25 cellular contexts compared by ENCODE assay signal in genomic region chr2:176461098-176461497, GRCh38.
DNase-seq lines count a peak whose midpoint lies in the region; ATAC-seq and TF ChIP-seq lines count a peak whose summit lies in the region.
"Had no signal": no experiment of that assay in that cellular context is flagged by ENCODE, and none has a peak within 500 bp of the region (broad histone marks: within the 10 kb centered on the region; RNA-seq: fewer than 3 reads in every experiment).

No MANE protein-coding gene starts in this region.

- no peak overlapping the region for H3K27ac ChIP-seq in PC-3 (ENCODE audit: low read length)
- H3K27ac ChIP-seq: breast epithelium, dorsolateral prefrontal cortex, left lung, suprapubic skin had no signal

- no peak overlapping the region for H3K4me3 ChIP-seq in PC-3 (ENCODE audit: low read length)
- H3K4me3 ChIP-seq in fibroblast of the aortic adventitia (ENCODE audit: low read depth, low read length): no peak overlapping the region
- H3K4me3 ChIP-seq: breast epithelium, dorsolateral prefrontal cortex, GM23338, K562, left lung, suprapubic skin had no signal

- TF ChIP-seq CTCF in PC-3 (conservative IDR thresholded peaks at IDR 0.05; ENCODE audit: low read depth, low read length): no peak
- TF ChIP-seq CTCF in fibroblast of the aortic adventitia (IDR thresholded peaks at IDR 0.05; ENCODE audit: insufficient read depth, low read length): no peak

- no peak overlapping the region for H3K27ac Mint-ChIP-seq in activated CD4-positive, alpha-beta memory T cell treated with anti-CD3 and anti-CD28 coated beads, Interleukin-2, amount 10 ng/mL, durations not matched to agents 7 days and 5 days
- H3K27ac Mint-ChIP-seq: activated naive CD8-positive, alpha-beta T cell treated with anti-CD3 and anti-CD28 coated beads, Interleukin-2, amount 10 ng/mL, durations not matched to agents 7 days and 5 days; activated T-cell treated with anti-CD3 and anti-CD28 coated beads, Interleukin-2, amount 50 U/mL, for 24 hours; B cell; GM23338 had no signal

- no peaks in the 10 kb centered on the region for H4K20me1 ChIP-seq in PC-3 (ENCODE audit: low read length)

- H3K27me3 Mint-ChIP-seq in activated CD4-positive, alpha-beta memory T cell treated with anti-CD3 and anti-CD28 coated beads, Interleukin-2, amount 10 ng/mL, durations not matched to agents 7 days and 5 days: peaks cover 47% of the 10 kb centered on the region

- no peaks in the 10 kb centered on the region for H3K9me2 ChIP-seq in PC-3 (replicated peaks; ENCODE audit: low read length)

- no peaks in the 10 kb centered on the region for H3K36me3 Mint-ChIP-seq in activated CD4-positive, alpha-beta memory T cell treated with anti-CD3 and anti-CD28 coated beads, Interleukin-2, amount 10 ng/mL, durations not matched to agents 7 days and 5 days (ENCODE audit: low read depth)
- H3K36me3 Mint-ChIP-seq: activated naive CD8-positive, alpha-beta T cell treated with anti-CD3 and anti-CD28 coated beads, Interleukin-2, amount 10 ng/mL, durations not matched to agents 7 days and 5 days had no signal

- no peak overlapping the region for H3K4me3 Mint-ChIP-seq in activated CD4-positive, alpha-beta memory T cell treated with anti-CD3 and anti-CD28 coated beads, Interleukin-2, amount 10 ng/mL, durations not matched to agents 7 days and 5 days
- H3K4me3 Mint-ChIP-seq: activated naive CD8-positive, alpha-beta T cell treated with anti-CD3 and anti-CD28 coated beads, Interleukin-2, amount 10 ng/mL, durations not matched to agents 7 days and 5 days; activated T-cell treated with anti-CD3 and anti-CD28 coated beads, Interleukin-2, amount 50 U/mL, for 24 hours; B cell; GM23338 had no signal

- no peaks in the 10 kb centered on the region for H3K79me2 ChIP-seq in PC-3 (ENCODE audit: low read length)

- H3K36me3 ChIP-seq in PC-3 (ENCODE audit: low read depth, low read length): no peaks in the 10 kb centered on the region
- H3K36me3 ChIP-seq: breast epithelium, left lung, suprapubic skin had no signal

- POLR2A ChIA-PET in PC-3 (lab: Charles Lee; ENCODE audit: unreplicated experiment): no interaction called here
- POLR2A ChIA-PET in activated CD4-positive, alpha-beta memory T cell treated with anti-CD3 and anti-CD28 coated beads, Interleukin-2, amount 10 ng/mL, durations not matched to agents 7 days and 5 days (lab: Charles Lee): no interaction called here

- 0 out of 2 replicates have a peak overlapping the region, but pooled peaks have one; percentile 14 for H3K4me2 ChIP-seq in PC-3 (ENCODE audit: low read length)
- H3K4me2 ChIP-seq: GM23338 had no signal

- H3K9me3 ChIP-seq in PC-3 (ENCODE audit: low read length): no peaks in the 10 kb centered on the region
- H3K9me3 ChIP-seq: breast epithelium, left lung, suprapubic skin had no signal

- no peak overlapping the region for H2AFZ ChIP-seq in PC-3 (ENCODE audit: low read length)
- H2AFZ ChIP-seq: GM23338 had no signal

- ATAC-seq in PC-3: no peak
- peak; percentile 77 for ATAC-seq in sciatic nerve
- ATAC-seq: GM23338, K562 had no signal

- H3K27me3 ChIP-seq in PC-3 (ENCODE audit: low read length): no peaks in the 10 kb centered on the region
- H3K27me3 ChIP-seq: breast epithelium had no signal

- H3K9me3 Mint-ChIP-seq in activated CD4-positive, alpha-beta memory T cell treated with anti-CD3 and anti-CD28 coated beads, Interleukin-2, amount 10 ng/mL, durations not matched to agents 7 days and 5 days: no peaks in the 10 kb centered on the region
- H3K9me3 Mint-ChIP-seq: activated naive CD8-positive, alpha-beta T cell treated with anti-CD3 and anti-CD28 coated beads, Interleukin-2, amount 10 ng/mL, durations not matched to agents 7 days and 5 days; activated T-cell treated with anti-CD3 and anti-CD28 coated beads, Interleukin-2, amount 50 U/mL, for 24 hours; GM23338 had no signal

- no TSS peak for BruUV-seq in PC-3 (replicated peaks; lab: Mats Ljungman, UMichigan)

- intact Hi-C loops in PC-3 (cut with micrococcal nuclease) (no loop called here), sciatic nerve (cut with DNase I) (no loop called here)

- peak; percentile 85 for DNase-seq in EH (ENCODE audit: low read depth)
- DNase-seq in PC-3: peak; percentile 39
- DNase-seq in fibroblast of the aortic adventitia (ENCODE audit: low read depth): peak; percentile 7
- no peak for DNase-seq in sciatic nerve (ENCODE audit: low spot score)
- DNase-seq in activated naive CD4-positive, alpha-beta T cell treated with anti-CD3 and anti-CD28 coated beads, Interleukin-2, amount 50 U/mL, for 16 hours: no peak
- DNase-seq in NCI-H2227 (lab: John Stamatoyannopoulos, UW; ENCODE audit: unreplicated experiment): no peak
- no peak for DNase-seq in activated gamma-delta T cell treated with Interleukin-2 at 50 U/mL for 16 hours
- no peak for DNase-seq in activated CD4-positive, alpha-beta memory T cell treated with anti-CD3 and anti-CD28 coated beads, Interleukin-2, amount 10 ng/mL, durations not matched to agents 7 days and 5 days
- DNase-seq: activated naive CD8-positive, alpha-beta T cell treated with anti-CD3 and anti-CD28 coated beads, Interleukin-2, amount 10 ng/mL, durations not matched to agents 7 days and 5 days; activated T-cell treated with anti-CD3 and anti-CD28 coated beads, Interleukin-2, amount 50 U/mL, for 24 hours; Calu3; dorsolateral prefrontal cortex; GDM1; left lung; NCI-H1092 treated with DMSO at 0.1 percent for 48 hours; NCI-H526 treated with DMSO at 0.1 percent for 48 hours; nucleus accumbens; OCI-M1; stimulated activated CD4-positive, alpha-beta T cell treated with anti-CD3 and anti-CD28 coated beads, Interleukin-4, amount 100 ng/mL, for 4 hours; stimulated activated CD8-positive, alpha-beta memory T cell treated with anti-CD3 and anti-CD28 coated beads, Interleukin-4, amount 100 ng/mL, for 48 hours had no signal

- H3K4me1 ChIP-seq in PC-3 (ENCODE audit: insufficient read depth, low read length): peaks cover 10% of the 10 kb centered on the region
- H3K4me1 ChIP-seq: breast epithelium, left lung had no signal

- no peaks in the 10 kb centered on the region for H3F3A ChIP-seq in PC-3 (ENCODE audit: low read length, unreplicated experiment)

- no peaks in the 10 kb centered on the region for H3K4me1 Mint-ChIP-seq in activated CD4-positive, alpha-beta memory T cell treated with anti-CD3 and anti-CD28 coated beads, Interleukin-2, amount 10 ng/mL, durations not matched to agents 7 days and 5 days
- H3K4me1 Mint-ChIP-seq: activated naive CD8-positive, alpha-beta T cell treated with anti-CD3 and anti-CD28 coated beads, Interleukin-2, amount 10 ng/mL, durations not matched to agents 7 days and 5 days; B cell had no signal

- no peak overlapping the region for H3K9ac ChIP-seq in PC-3 (ENCODE audit: low read length)

- CTCF ChIA-PET in PC-3 (lab: Charles Lee): interaction anchor here (0.5 kb wide), 1 partner anchor 321 kb away, joined by 6 read pairs; no protein-coding TSS in a partner anchor
- CTCF ChIA-PET in activated CD4-positive, alpha-beta memory T cell treated with anti-CD3 and anti-CD28 coated beads, Interleukin-2, amount 10 ng/mL, durations not matched to agents 7 days and 5 days (lab: Charles Lee): interaction anchor here (1.1 to 1.5 kb wide), 2 partner anchors 8 to 94 kb away, joined by 4 read pairs; no protein-coding TSS in a partner anchor

Comparison
In these comparisons a context has a peak if more than half of its experiments do, and no peak if none do; other contexts are left out.
1. DNase-seq: peak in EH (single experiment), PC-3 (single experiment) and fibroblast of the aortic adventitia (single experiment); none in sciatic nerve (single experiment), activated naive CD4-positive, alpha-beta T cell treated with anti-CD3 and anti-CD28 coated beads, Interleukin-2, amount 50 U/mL, for 16 hours (single experiment), NCI-H2227 (single experiment), activated gamma-delta T cell treated with Interleukin-2 at 50 U/mL for 16 hours (single experiment) and activated CD4-positive, alpha-beta memory T cell treated with anti-CD3 and anti-CD28 coated beads, Interleukin-2, amount 10 ng/mL, durations not matched to agents 7 days and 5 days (single experiment).